Comparison of ENCODE assay signal across 8 cellular contexts in the genomic region with DNA sequence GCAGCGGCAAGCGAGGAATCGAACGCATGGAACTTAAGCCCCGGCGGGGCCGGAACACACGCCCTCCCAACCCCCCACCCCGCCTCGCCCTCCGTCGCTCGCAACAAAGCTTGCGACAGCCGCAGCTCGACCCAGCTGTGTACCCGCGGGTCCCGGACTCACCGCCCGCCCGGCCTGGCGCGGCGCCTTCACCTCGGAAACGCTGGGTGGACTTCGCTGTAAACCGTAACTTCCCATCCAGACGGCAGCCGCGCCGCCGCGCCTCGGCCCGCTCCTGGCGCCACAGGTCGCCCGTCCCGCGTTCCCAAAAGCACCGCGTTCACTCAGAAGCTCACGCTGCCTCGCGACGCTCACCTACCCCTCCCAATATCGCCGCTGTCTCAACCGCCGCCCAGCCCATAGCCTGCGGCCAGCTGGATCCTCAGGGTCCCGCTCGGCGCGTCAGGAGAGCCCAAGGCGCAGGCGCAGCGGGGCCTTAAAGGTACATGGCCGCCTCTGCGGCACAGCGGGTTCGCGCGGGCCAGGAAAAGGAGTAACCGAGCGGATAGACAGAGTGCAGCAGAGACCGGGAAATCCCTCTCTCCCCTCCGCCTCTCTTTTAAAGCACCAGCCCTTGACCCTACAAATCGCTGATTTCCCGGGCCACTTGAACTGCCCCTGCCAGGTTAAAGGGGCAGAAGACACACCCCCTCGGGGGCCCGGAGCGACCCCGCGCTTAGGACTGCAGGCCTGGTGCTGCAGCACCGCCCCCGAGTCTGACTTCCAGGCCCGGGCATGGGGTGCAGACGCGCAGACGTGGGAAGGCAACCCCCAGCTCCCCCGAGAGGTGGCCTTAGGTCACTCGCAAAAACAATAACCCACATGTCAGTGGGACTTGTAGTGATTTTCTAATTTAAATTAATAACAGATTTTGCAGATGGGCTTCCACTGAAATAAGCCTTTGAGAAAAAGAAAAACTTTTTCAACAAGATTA. TPM values are rescaled to one million over a fixed set of nuclear protein-coding genes. Genes with fewer than 3 reads are reported as not detected.
A peak's percentile ranks its signal among the peaks of the same experiment; 100 is the strongest.
DNase-seq lines count a peak whose midpoint lies in the region; ATAC-seq lines count a peak whose summit lies in the region.
"Not testable (repeated sequence)": the region's sequence is repeated elsewhere in the genome, so short reads cannot be mapped to it uniquely, and the experiment has no call there.

Gene NBPF9 (minus strand): TSS at position 443 of the 973 bp plus-strand sequence. CDS start 21,412 bp downstream, outside the sequence.

- H3K27ac Mint-ChIP-seq in natural killer cell treated with Interleukin-12 subunit alpha and Interleukin-12 subunit beta and Interleukin-15 and Interleukin-18, amount 100 ng/mL, for 72 hours = peak within 1 kb of the TSS; percentile 47 to 79

- H3K36me3 Mint-ChIP-seq in natural killer cell treated with Interleukin-12 subunit alpha and Interleukin-12 subunit beta and Interleukin-15 and Interleukin-18, amount 100 ng/mL, for 72 hours = not testable (repeated sequence)

- peak within 1 kb of the TSS; percentile 69 for H3K27ac ChIP-seq in SJCRH30

- peak within 1 kb of the TSS; percentile 83 for H3K4me3 ChIP-seq in SJCRH30

- H3K9me3 ChIP-seq in SJCRH30 (replicated peaks) = not testable (repeated sequence)

- DNase-seq in DMS 273 (lab: John Stamatoyannopoulos, UW; ENCODE audit: unreplicated experiment) (peak; percentile 68), HT1080 (ENCODE audit: low read depth) (peak; percentile 38), SJCRH30 (peak; percentile 53 to 62), fibroblast of peridontal ligament (ENCODE audit: extremely low read depth) (peak; percentile 26)
- DNase-seq in activated effector memory CD4-positive, alpha-beta T cell treated with Interleukin-2 at 50 U/mL for 16 hours = peak; percentile 29
- not testable (repeated sequence) for DNase-seq in natural killer cell treated with Interleukin-12 subunit alpha and Interleukin-12 subunit beta and Interleukin-15 and Interleukin-18, amount 100 ng/mL, for 72 hours (ENCODE audit: low spot score)
- DNase-seq in stimulated activated CD8-positive, alpha-beta memory T cell treated with anti-CD3 and anti-CD28 coated beads, Interleukin-7, amount 100 ng/mL, for 1 hour (ENCODE audit: low read depth in 2 of 2) = peak; percentile 4 to 14

- not testable (repeated sequence) for H3K27me3 ChIP-seq in SJCRH30

- peak; percentile 95 for ATAC-seq in GM21723 (IDR thresholded peaks at IDR 0.05; ENCODE audit: unreplicated experiment)
- peak; percentile 96 to 97 for ATAC-seq in natural killer cell treated with Interleukin-12 subunit alpha and Interleukin-12 subunit beta and Interleukin-15 and Interleukin-18, amount 100 ng/mL, for 72 hours

- not testable (repeated sequence) for H3K4me1 Mint-ChIP-seq in natural killer cell treated with Interleukin-12 subunit alpha and Interleukin-12 subunit beta and Interleukin-15 and Interleukin-18, amount 100 ng/mL, for 72 hours (ENCODE audit: low read depth in 2 of 2)

- H3K4me3 Mint-ChIP-seq in natural killer cell treated with Interleukin-12 subunit alpha and Interleukin-12 subunit beta and Interleukin-15 and Interleukin-18, amount 100 ng/mL, for 72 hours = peak within 1 kb of the TSS; percentile 95

- not testable (repeated sequence) for H3K36me3 ChIP-seq in SJCRH30

- H3K27me3 Mint-ChIP-seq in natural killer cell treated with Interleukin-12 subunit alpha and Interleukin-12 subunit beta and Interleukin-15 and Interleukin-18, amount 100 ng/mL, for 72 hours = not testable (repeated sequence)

- not testable (repeated sequence) for H3K9me3 Mint-ChIP-seq in natural killer cell treated with Interleukin-12 subunit alpha and Interleukin-12 subunit beta and Interleukin-15 and Interleukin-18, amount 100 ng/mL, for 72 hours

- not testable (repeated sequence) for H3K4me1 ChIP-seq in SJCRH30

RNA-seq across cellular contexts. Expression of gene NBPF9, which starts in this region (rescaled TPM):
- 16.3 and 18.4 TPM in 2 replicates for total RNA-seq in HT1080 (2014; rRNA removed; shearing (Covaris generic))
- 12.9 and 13.6 TPM in 2 replicates for polyA plus RNA-seq in HT1080 (2015; cell fraction: cytosol; rRNA removed)
- 46.8 and 48.7 TPM in 2 replicates for polyA plus RNA-seq in HT1080 (2015; cell fraction: nucleus; rRNA removed)
- total RNA-seq in SJCRH30 (2014; rRNA removed; shearing (Covaris generic)) = 13.3 and 15.4 TPM in 2 replicates
- total RNA-seq in natural killer cell treated with Interleukin-12 subunit alpha and Interleukin-12 subunit beta and Interleukin-15 and Interleukin-18, amount 100 ng/mL, for 72 hours = 10 to 100 TPM; 13.7 to 20.0 TPM
